2 cellular contexts compared by ENCODE assay signal in the genomic region with DNA sequence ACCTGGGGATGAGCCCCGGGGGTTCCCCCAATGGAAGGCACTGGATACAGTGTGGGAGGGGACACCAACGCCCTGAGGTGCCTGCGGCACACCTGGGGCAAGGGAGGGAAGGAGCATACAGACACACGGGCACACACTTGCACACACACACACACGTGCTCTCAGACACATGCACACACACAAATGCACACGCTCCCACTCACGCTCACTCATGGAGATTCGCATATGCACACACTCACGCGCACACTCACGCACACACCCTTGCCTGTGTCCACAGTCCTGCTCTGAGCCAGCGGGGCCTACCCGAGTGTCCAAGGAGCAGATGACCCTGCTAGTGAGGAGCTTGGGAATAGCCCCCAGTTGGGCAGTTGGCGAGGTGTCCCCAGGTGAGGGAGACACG.
TF ChIP-seq lines count a peak whose summit lies in the region.

No MANE protein-coding gene starts in this region.

TF ChIP-seq in HepG2, 621 proteins besides CTCF, POLR2A, EP300 and RAD21:
- peak; percentile 84 for TF ChIP-seq MNT (IDR thresholded peaks at IDR 0.05)
- TF ChIP-seq, protein P1, sequence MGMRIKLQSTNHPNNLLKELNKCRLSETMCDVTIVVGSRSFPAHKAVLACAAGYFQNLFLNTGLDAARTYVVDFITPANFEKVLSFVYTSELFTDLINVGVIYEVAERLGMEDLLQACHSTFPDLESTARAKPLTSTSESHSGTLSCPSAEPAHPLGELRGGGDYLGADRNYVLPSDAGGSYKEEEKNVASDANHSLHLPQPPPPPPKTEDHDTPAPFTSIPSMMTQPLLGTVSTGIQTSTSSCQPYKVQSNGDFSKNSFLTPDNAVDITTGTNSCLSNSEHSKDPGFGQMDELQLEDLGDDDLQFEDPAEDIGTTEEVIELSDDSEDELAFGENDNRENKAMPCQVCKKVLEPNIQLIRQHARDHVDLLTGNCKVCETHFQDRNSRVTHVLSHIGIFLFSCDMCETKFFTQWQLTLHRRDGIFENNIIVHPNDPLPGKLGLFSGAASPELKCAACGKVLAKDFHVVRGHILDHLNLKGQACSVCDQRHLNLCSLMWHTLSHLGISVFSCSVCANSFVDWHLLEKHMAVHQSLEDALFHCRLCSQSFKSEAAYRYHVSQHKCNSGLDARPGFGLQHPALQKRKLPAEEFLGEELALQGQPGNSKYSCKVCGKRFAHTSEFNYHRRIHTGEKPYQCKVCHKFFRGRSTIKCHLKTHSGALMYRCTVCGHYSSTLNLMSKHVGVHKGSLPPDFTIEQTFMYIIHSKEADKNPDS (CRISPR knock-in tag; IDR thresholded peaks at IDR 0.05): no peak
TF ChIP-seq in HepG2: peak in this region for 1.

TF ChIP-seq in H1, 55 proteins besides CTCF, POLR2A, EP300 and RAD21:
- no peak for TF ChIP-seq CBX8 (IDR thresholded peaks at IDR 0.05; ENCODE audit: borderline replicate concordance, low read depth, low read length)
- TF ChIP-seq CHD2 (IDR thresholded peaks at IDR 0.05; ENCODE audit: low read length): no peak
- TF ChIP-seq HDAC2 (IDR thresholded peaks at IDR 0.05; ENCODE audit: borderline replicate concordance in 1 of 2, low read depth in 2 of 2, low read length in 2 of 2): no peak
- no peak for TF ChIP-seq PHF8 (conservative IDR thresholded peaks at IDR 0.05; ENCODE audit: low read depth, low read length)
- TF ChIP-seq KDM4A (IDR thresholded peaks at IDR 0.05; ENCODE audit: low read depth, low read length, severe bottlenecking): no peak
- TF ChIP-seq MAFK (IDR thresholded peaks at IDR 0.05; ENCODE audit: low read depth, low read length): no peak
- TF ChIP-seq RFX5 (IDR thresholded peaks at IDR 0.05; ENCODE audit: borderline replicate concordance, low read depth, low read length): no peak
- TF ChIP-seq JUN (IDR thresholded peaks at IDR 0.05; ENCODE audit: low read depth, low read length): no peak
- TF ChIP-seq CBX5 (IDR thresholded peaks at IDR 0.05; ENCODE audit: low read depth, low read length): no peak
- TF ChIP-seq SP4 (IDR thresholded peaks at IDR 0.05; ENCODE audit: low read length): no peak
